8 cellular contexts compared by ENCODE assay signal in genomic region chr19:52270266-52270885, GRCh38. TPM values are rescaled to one million over a fixed set of nuclear protein-coding genes. Genes with fewer than 3 reads are reported as not detected.
DNase-seq lines count a peak whose midpoint lies in the region; ATAC-seq, FAIRE-seq and TF ChIP-seq lines count a peak whose summit lies in the region.

No MANE protein-coding gene starts in this region.

- H3K9me3 ChIP-seq in keratinocyte (ENCODE audit: control insufficient read depth, low read depth, low read length): no peaks in the 10 kb centered on the region

- peak overlapping the region; percentile 89 for H2AFZ ChIP-seq in keratinocyte (ENCODE audit: control insufficient read depth, low read length)

- H3K27ac Mint-ChIP-seq in activated T-cell treated with anti-CD3 and anti-CD28 coated beads, Interleukin-2, amount 50 U/mL, for 24 hours: peak overlapping the region; percentile 95
- peak overlapping the region; percentile 98 for H3K27ac Mint-ChIP-seq in stimulated activated naive CD8-positive, alpha-beta T cell treated with anti-CD3 and anti-CD28 coated beads, Interleukin-15, Interleukin-2, amounts not matched to agents 100 ng/mL and 50 ng/mL, for 24 hours

- no peaks in the 10 kb centered on the region for H3K9me1 ChIP-seq in keratinocyte (ENCODE audit: control insufficient read depth, extremely low read depth, insufficient read depth, low read length)

- dilution Hi-C loops in keratinocyte (cut with MboI; ENCODE audit: extremely low pct_ligation_motif_present, low sequenced_read_pairs): no loop called here

- DNase-seq in activated T-cell treated with anti-CD3 and anti-CD28 coated beads, Interleukin-2, amount 50 U/mL, for 24 hours: peak; percentile 41
- DNase-seq in activated T-cell treated with anti-CD3 and anti-CD28 coated beads for 4 hours: no peak
- peak; percentile 46 for DNase-seq in NB4 (ENCODE audit: low read depth)
- DNase-seq in astrocyte of the hippocampus (ENCODE audit: low read depth, low spot score): peak; percentile 40
- no peak for DNase-seq in keratinocyte (ENCODE audit: low read depth, low spot score)

- H3K4me3 ChIP-seq in NB4 (ENCODE audit: low read depth, low read length) (peak overlapping the region; percentile 96), keratinocyte (ENCODE audit: control insufficient read depth in 2 of 3, extremely low read depth in 1 of 3, insufficient read depth in 2 of 3, low read depth in 1 of 3, low read length in 3 of 3) (peak overlapping the region; percentile 84 to 98 (median 85))

- peaks cover 50% of the 10 kb centered on the region for H3K79me2 ChIP-seq in keratinocyte (ENCODE audit: control insufficient read depth, insufficient read depth, low read length)

- ATAC-seq in GM21786 (IDR thresholded peaks at IDR 0.05; ENCODE audit: unreplicated experiment) (no peak), HG03108 (IDR thresholded peaks at IDR 0.05; ENCODE audit: unreplicated experiment) (no peak)

- peaks cover 4% of the 10 kb centered on the region for H3K4me1 ChIP-seq in keratinocyte (ENCODE audit: control insufficient read depth, extremely low read depth, insufficient read depth, low read length)

- H3K27ac ChIP-seq in keratinocyte (ENCODE audit: control insufficient read depth, insufficient read depth, low read length): peak overlapping the region; percentile 98

- peaks cover 25% of the 10 kb centered on the region for H3K9me3 Mint-ChIP-seq in activated T-cell treated with anti-CD3 and anti-CD28 coated beads, Interleukin-2, amount 50 U/mL, for 24 hours
- H3K9me3 Mint-ChIP-seq in stimulated activated naive CD8-positive, alpha-beta T cell treated with anti-CD3 and anti-CD28 coated beads, Interleukin-15, Interleukin-2, amounts not matched to agents 100 ng/mL and 50 ng/mL, for 24 hours: peaks cover 24% of the 10 kb centered on the region

- H4K20me1 ChIP-seq in keratinocyte (ENCODE audit: control insufficient read depth, extremely low read depth, insufficient read depth, low read length): no peaks in the 10 kb centered on the region

- peaks cover 10 to 12% of the 10 kb centered on the region in 2 experiments for H3K36me3 ChIP-seq in keratinocyte (ENCODE audit: control insufficient read depth in 2 of 2, extremely low read depth in 1 of 2, insufficient read depth in 2 of 2, low read length in 2 of 2)

- H3K4me3 Mint-ChIP-seq in activated T-cell treated with anti-CD3 and anti-CD28 coated beads, Interleukin-2, amount 50 U/mL, for 24 hours: peak overlapping the region; percentile 91
- peak overlapping the region; percentile 100 for H3K4me3 Mint-ChIP-seq in stimulated activated naive CD8-positive, alpha-beta T cell treated with anti-CD3 and anti-CD28 coated beads, Interleukin-15, Interleukin-2, amounts not matched to agents 100 ng/mL and 50 ng/mL, for 24 hours

- TF ChIP-seq CTCF in NB4 (IDR thresholded peaks at IDR 0.05; ENCODE audit: low read depth, low read length) (no peak), keratinocyte (optimal IDR thresholded peaks at IDR 0.05 in 1 of 3, IDR thresholded peaks at IDR 0.05 in 1 of 3, conservative IDR thresholded peaks at IDR 0.05 in 1 of 3; ENCODE audit: extremely low read depth in 1 of 3, insufficient read depth in 2 of 3, low read length in 3 of 3) (no peak)

- H3K27me3 ChIP-seq in keratinocyte (ENCODE audit: control insufficient read depth, extremely low read depth, insufficient read depth, low read length): no peaks in the 10 kb centered on the region

- H3K4me1 Mint-ChIP-seq in activated T-cell treated with anti-CD3 and anti-CD28 coated beads, Interleukin-2, amount 50 U/mL, for 24 hours (ENCODE audit: low read depth): peaks cover 43% of the 10 kb centered on the region
- peaks cover 50% of the 10 kb centered on the region for H3K4me1 Mint-ChIP-seq in stimulated activated naive CD8-positive, alpha-beta T cell treated with anti-CD3 and anti-CD28 coated beads, Interleukin-15, Interleukin-2, amounts not matched to agents 100 ng/mL and 50 ng/mL, for 24 hours (ENCODE audit: low read depth)

- H3K36me3 Mint-ChIP-seq in activated T-cell treated with anti-CD3 and anti-CD28 coated beads, Interleukin-2, amount 50 U/mL, for 24 hours (ENCODE audit: low read depth): peaks cover 60% of the 10 kb centered on the region
- peaks cover 53% of the 10 kb centered on the region for H3K36me3 Mint-ChIP-seq in stimulated activated naive CD8-positive, alpha-beta T cell treated with anti-CD3 and anti-CD28 coated beads, Interleukin-15, Interleukin-2, amounts not matched to agents 100 ng/mL and 50 ng/mL, for 24 hours (ENCODE audit: low read depth)

- FAIRE-seq in keratinocyte (lab: Jason Lieb, UNC): no peak

- no peak for TF ChIP-seq POLR2A in NB4 (IDR thresholded peaks at IDR 0.05; ENCODE audit: extremely low read depth, insufficient read length)

- peak overlapping the region; percentile 100 for H3K9ac ChIP-seq in keratinocyte (ENCODE audit: control insufficient read depth, extremely low read depth, insufficient read depth, low read length)

- H3K4me2 ChIP-seq in keratinocyte (ENCODE audit: control insufficient read depth, extremely low read depth, insufficient read depth, low read depth, low read length): peak overlapping the region; percentile 97

- H3K27me3 Mint-ChIP-seq in activated T-cell treated with anti-CD3 and anti-CD28 coated beads, Interleukin-2, amount 50 U/mL, for 24 hours: no peaks in the 10 kb centered on the region
- H3K27me3 Mint-ChIP-seq in stimulated activated naive CD8-positive, alpha-beta T cell treated with anti-CD3 and anti-CD28 coated beads, Interleukin-15, Interleukin-2, amounts not matched to agents 100 ng/mL and 50 ng/mL, for 24 hours: no peaks in the 10 kb centered on the region

RNA-seq across cellular contexts. Expression of gene ZNF766, which starts 1.0 kb away (rescaled TPM):
- 7.5 to 10.6 TPM (median 7.9 TPM) in 3 replicates for polyA plus RNA-seq in keratinocyte
- 12.9 TPM for polyA plus RNA-seq in keratinocyte (2011; ENCODE audit: low read depth)
- polyA plus RNA-seq in keratinocyte (2011; cell fraction: cytosol; rRNA removed): 4.5 and 10.6 TPM in 2 replicates
- 8.8 and 10.4 TPM in 2 replicates for polyA plus RNA-seq in keratinocyte (2011; cell fraction: nucleus; rRNA removed)
- 8.1 and 9.1 TPM in 2 replicates for polyA plus RNA-seq in keratinocyte (2012; ENCODE audit: low replicate concordance)
- 0.95 to 14.9 TPM (median 5.9 TPM) in 3 replicates for polyA minus RNA-seq in keratinocyte
- 8.6 TPM for polyA minus RNA-seq in keratinocyte (2011; cell fraction: cytosol; rRNA and poly(A)+ RNA removed)
- 3.9 and 10.3 TPM in 2 replicates for polyA minus RNA-seq in keratinocyte (2011; cell fraction: nucleus; rRNA and poly(A)+ RNA removed)

RNA-seq across cellular contexts. Expression of gene ZNF480, which starts 26.6 kb away (rescaled TPM):
- polyA plus RNA-seq in keratinocyte: 4.9 to 7.5 TPM (median 5.1 TPM) in 3 replicates
- 8.7 TPM for polyA plus RNA-seq in keratinocyte (2011; ENCODE audit: low read depth)
- polyA plus RNA-seq in keratinocyte (2011; cell fraction: cytosol; rRNA removed): 3.2 and 8.4 TPM in 2 replicates
- 4.9 and 7.2 TPM in 2 replicates for polyA plus RNA-seq in keratinocyte (2011; cell fraction: nucleus; rRNA removed)
- 6.6 and 6.8 TPM in 2 replicates for polyA plus RNA-seq in keratinocyte (2012; ENCODE audit: low replicate concordance)
- 1.7 to 14.6 TPM (median 4.9 TPM) in 3 replicates for polyA minus RNA-seq in keratinocyte
- polyA minus RNA-seq in keratinocyte (2011; cell fraction: cytosol; rRNA and poly(A)+ RNA removed): 6.9 TPM
- 4.1 and 8.1 TPM in 2 replicates for polyA minus RNA-seq in keratinocyte (2011; cell fraction: nucleus; rRNA and poly(A)+ RNA removed)

Comparison
In these comparisons a context has a peak if more than half of its experiments do, and no peak if none do; other contexts are left out.
1. DNase-seq: peak in activated T-cell treated with anti-CD3 and anti-CD28 coated beads, Interleukin-2, amount 50 U/mL, for 24 hours (single experiment), NB4 (single experiment) and astrocyte of the hippocampus (single experiment); none in activated T-cell treated with anti-CD3 and anti-CD28 coated beads for 4 hours (single experiment) and keratinocyte (single experiment).